ENCODE assay signal across 11 cellular contexts in the genomic region with DNA sequence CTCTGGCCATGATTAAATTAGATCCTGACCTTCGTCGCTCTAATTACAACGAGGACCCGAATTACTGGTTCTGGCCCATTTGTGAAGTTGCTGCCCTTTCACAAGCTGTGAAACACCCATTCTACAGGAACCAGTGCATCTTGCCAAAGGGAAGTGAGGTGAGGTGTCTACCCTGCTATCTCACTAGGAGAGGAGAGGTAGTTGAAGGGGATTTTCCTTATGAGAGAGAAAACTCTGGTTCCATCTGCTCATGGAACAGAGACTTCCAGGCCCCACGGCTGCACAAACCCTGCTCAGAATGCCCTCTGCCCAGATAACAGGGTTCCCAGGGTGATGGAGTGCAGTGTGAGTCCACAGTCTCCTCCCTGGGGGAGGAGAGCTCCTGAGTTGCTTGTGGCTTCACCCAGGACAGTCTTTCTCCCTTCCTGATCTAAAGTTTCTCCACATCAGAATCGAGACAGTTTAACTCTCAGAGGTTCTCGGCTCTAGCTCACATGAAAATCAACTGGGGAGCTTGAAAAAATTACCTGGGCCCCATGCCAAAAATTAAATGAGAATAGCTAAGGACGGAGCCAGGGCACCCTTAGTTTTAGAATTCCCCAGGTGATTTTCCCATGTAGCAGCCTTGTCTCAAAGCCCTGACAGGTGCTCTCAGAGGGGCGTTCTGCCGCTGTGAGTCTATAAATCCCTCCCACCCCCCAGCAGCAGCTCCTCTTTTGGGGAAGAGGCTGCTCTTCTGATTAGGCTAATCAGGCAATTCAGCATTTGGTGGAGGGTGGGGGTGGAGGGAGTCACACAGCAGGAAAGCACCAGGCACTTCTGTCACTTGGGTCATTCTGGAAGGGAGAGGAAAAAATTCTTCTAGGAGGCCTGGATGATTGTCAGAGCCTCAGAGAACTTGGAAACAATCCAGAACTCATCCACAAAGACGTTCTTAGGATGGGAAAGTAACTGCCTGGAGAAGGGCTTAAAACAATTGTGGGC.
DNase-seq lines count a peak whose midpoint lies in the region; ATAC-seq lines count a peak whose summit lies in the region.
"Had no signal": no experiment of that assay in that cellular context is flagged by ENCODE, and none has a peak within 500 bp of the region (broad histone marks: within the 10 kb centered on the region; RNA-seq: fewer than 3 reads in every experiment).

No MANE protein-coding gene starts in this region.

- in situ Hi-C loops in HAP-1 (cut with MboI; ENCODE audit: low sequenced_read_pairs): loop anchor here (25.0 kb wide), 1 partner anchor 595 kb away; no protein-coding TSS in a partner anchor

- H3K27me3 ChIP-seq in HAP-1 (ENCODE audit: low read depth): peaks cover 8% of the 10 kb centered on the region; the same call in 1 of the 2 replicates
- H3K27me3 ChIP-seq: body of pancreas had no signal

- no peaks in the 10 kb centered on the region for H3K9me3 ChIP-seq in HAP-1
- H3K9me3 ChIP-seq: body of pancreas had no signal

- H3K4me3 ChIP-seq in HAP-1: no peak overlapping the region
- H3K4me3 ChIP-seq: body of pancreas, hepatocyte, lung had no signal

- ATAC-seq in GM19463 (IDR thresholded peaks at IDR 0.05; ENCODE audit: unreplicated experiment): peak; percentile 47

- peaks cover 2% of the 10 kb centered on the region; the same call in 1 of the 2 replicates for H3K4me1 ChIP-seq in HAP-1

- peak; percentile 26 for DNase-seq in DMS79 (lab: John Stamatoyannopoulos, UW)
- peak; percentile 61 for DNase-seq in NCI-H446 treated with DMSO at 0.1 percent for 48 hours (lab: John Stamatoyannopoulos, UW)
- peak; percentile 50 for DNase-seq in islet precursor cell
- no peak for DNase-seq in germinal center (ENCODE audit: low spot score)
- no peak for DNase-seq in HAP-1 (ENCODE audit: low spot score in 2 of 2)
- DNase-seq in LoVo (ENCODE audit: low spot score): no peak
- no peak for DNase-seq in NCI-H2107 treated with DMSO at 0.1 percent for 48 hours (lab: John Stamatoyannopoulos, UW; ENCODE audit: unreplicated experiment)

- no peaks in the 10 kb centered on the region for H3K36me3 ChIP-seq in HAP-1 (replicated peaks)

Comparison
In these comparisons a context has a peak if more than half of its experiments do, and no peak if none do; other contexts are left out.
1. DNase-seq: peak in DMS79 (single experiment), NCI-H446 treated with DMSO at 0.1 percent for 48 hours (single experiment) and islet precursor cell (single experiment); none in germinal center (single experiment), HAP-1 (0 of 2), LoVo (single experiment) and NCI-H2107 treated with DMSO at 0.1 percent for 48 hours (single experiment).